In genomic region chr5:38433160-38433861, GRCh38 we compare ENCODE assay signal across 10 cellular contexts.
DNase-seq lines count a peak whose midpoint lies in the region; ATAC-seq and TF ChIP-seq lines count a peak whose summit lies in the region.
"Had no signal": no experiment of that assay in that cellular context is flagged by ENCODE, and none has a peak within 500 bp of the region (broad histone marks: within the 10 kb centered on the region; RNA-seq: fewer than 3 reads in every experiment).

No MANE protein-coding gene starts in this region.

- H3K4me1 Mint-ChIP-seq in stimulated activated naive B cell treated with anti-CD40 and anti-IgM and Interleukin-4, amounts not matched to agents 10 μg/mL and 1 μg/mL and 100 μg/mL, for 72 hours, result no peaks in the 10 kb centered on the region

- no peak overlapping the region for H3K27ac ChIP-seq in left lung
- H3K27ac ChIP-seq in tibial artery, result peak overlapping the region; percentile 43 to 47
- H3K27ac ChIP-seq: thyroid gland had no signal

- H3K9me3 ChIP-seq in left lung (no peaks in the 10 kb centered on the region), tibial artery (no peaks in the 10 kb centered on the region)
- H3K9me3 ChIP-seq: thyroid gland had no signal

- TF ChIP-seq POLR2A in GM18505 (IDR thresholded peaks at IDR 0.05; ENCODE audit: borderline replicate concordance, extremely low read depth, insufficient read depth, insufficient read length), result no peak

- H3K36me3 ChIP-seq in left lung (no peaks in the 10 kb centered on the region), tibial artery (no peaks in the 10 kb centered on the region)
- H3K36me3 ChIP-seq: thyroid gland had no signal

- H3K27me3 ChIP-seq in left lung, result peaks cover 4 to 74% of the 10 kb centered on the region in 2 donors
- no peaks in the 10 kb centered on the region for H3K27me3 ChIP-seq in tibial artery
- H3K27me3 ChIP-seq: thyroid gland had no signal

- ATAC-seq in left lung (peak; percentile 66), GM21367 (IDR thresholded peaks at IDR 0.05; ENCODE audit: unreplicated experiment) (no peak), GM18870 (IDR thresholded peaks at IDR 0.05; ENCODE audit: unreplicated experiment) (no peak), GM18505 (IDR thresholded peaks at IDR 0.05; ENCODE audit: unreplicated experiment) (no peak)
- no peak for ATAC-seq in stimulated activated naive B cell treated with anti-CD40 and anti-IgM and Interleukin-4, amounts not matched to agents 10 μg/mL and 1 μg/mL and 100 μg/mL, for 72 hours (replicated peaks)

- H3K4me1 ChIP-seq in left lung (peaks cover 0 to 9% of the 10 kb centered on the region in 2 donors), tibial artery (peaks cover 0 to 46% (median 36%) of the 10 kb centered on the region in 4 donors)

- intact Hi-C loops in left lung (cut with DNase I) (no loop called here), tibial artery (cut with DNase I; ENCODE audit: low total_unique reads) (no loop called here)

- no peaks in the 10 kb centered on the region for H3K36me3 Mint-ChIP-seq in stimulated activated naive B cell treated with anti-CD40 and anti-IgM and Interleukin-4, amounts not matched to agents 10 μg/mL and 1 μg/mL and 100 μg/mL, for 72 hours

- H3K4me3 Mint-ChIP-seq in stimulated activated naive B cell treated with anti-CD40 and anti-IgM and Interleukin-4, amounts not matched to agents 10 μg/mL and 1 μg/mL and 100 μg/mL, for 72 hours, result no peak overlapping the region

- TF ChIP-seq CTCF in left lung (IDR thresholded peaks at IDR 0.05) (no peak), tibial artery (IDR thresholded peaks at IDR 0.05) (peak; percentile 14 to 15)

- peaks cover 44 to 46% of the 10 kb centered on the region in 2 donors for H3K27me3 Mint-ChIP-seq in stimulated activated naive B cell treated with anti-CD40 and anti-IgM and Interleukin-4, amounts not matched to agents 10 μg/mL and 1 μg/mL and 100 μg/mL, for 72 hours

- H3K4me3 ChIP-seq in left lung (no peak overlapping the region), tibial artery (no peak overlapping the region)
- H3K4me3 ChIP-seq: thyroid gland had no signal

- no peaks in the 10 kb centered on the region for H3K9me3 Mint-ChIP-seq in stimulated activated naive B cell treated with anti-CD40 and anti-IgM and Interleukin-4, amounts not matched to agents 10 μg/mL and 1 μg/mL and 100 μg/mL, for 72 hours

- DNase-seq in LHCN-M2 (ENCODE audit: low read depth) (peak; percentile 95), cerebellar cortex (ENCODE audit: low spot score) (peak; percentile 17), left lung (no peak), tibial artery (no peak)
- DNase-seq in stimulated activated naive B cell treated with anti-CD40 and anti-IgM and Interleukin-4, amounts not matched to agents 10 μg/mL and 1 μg/mL and 100 μg/mL, for 72 hours, result no peak
- DNase-seq: activated naive CD4-positive, alpha-beta T cell treated with anti-CD3 and anti-CD28 coated beads, Interleukin-2, amount 50 U/mL, for 16 hours had no signal

- H3K27ac Mint-ChIP-seq in stimulated activated naive B cell treated with anti-CD40 and anti-IgM and Interleukin-4, amounts not matched to agents 10 μg/mL and 1 μg/mL and 100 μg/mL, for 72 hours, result no peak overlapping the region

Comparison
In these comparisons a context has a peak if more than half of its experiments do, and no peak if none do; other contexts are left out.
1. DNase-seq: peak in LHCN-M2 (single experiment) and cerebellar cortex (single experiment); none in left lung (0 of 2), tibial artery (0 of 2) and stimulated activated naive B cell treated with anti-CD40 and anti-IgM and Interleukin-4, amounts not matched to agents 10 μg/mL and 1 μg/mL and 100 μg/mL, for 72 hours (single experiment).
2. H3K27ac ChIP-seq: peak in tibial artery (2 of 2); none in left lung (0 of 2).
3. CTCF ChIP-seq: peak in tibial artery (2 of 2); none in left lung (0 of 2).